In genomic region chr12:49623142-49623899, GRCh38 we compare ENCODE assay signal across 1 cellular context.
TF ChIP-seq lines count a peak whose summit lies in the region.

Gene PRPF40B, plus strand, starts transcription at chr12:49623561. Its CDS starts 30 bp downstream, at chr12:49623591.

TF ChIP-seq in SK-N-SH, 30 proteins besides CTCF, POLR2A, EP300 and RAD21 (continued from another document):
- TF ChIP-seq, protein P1, sequence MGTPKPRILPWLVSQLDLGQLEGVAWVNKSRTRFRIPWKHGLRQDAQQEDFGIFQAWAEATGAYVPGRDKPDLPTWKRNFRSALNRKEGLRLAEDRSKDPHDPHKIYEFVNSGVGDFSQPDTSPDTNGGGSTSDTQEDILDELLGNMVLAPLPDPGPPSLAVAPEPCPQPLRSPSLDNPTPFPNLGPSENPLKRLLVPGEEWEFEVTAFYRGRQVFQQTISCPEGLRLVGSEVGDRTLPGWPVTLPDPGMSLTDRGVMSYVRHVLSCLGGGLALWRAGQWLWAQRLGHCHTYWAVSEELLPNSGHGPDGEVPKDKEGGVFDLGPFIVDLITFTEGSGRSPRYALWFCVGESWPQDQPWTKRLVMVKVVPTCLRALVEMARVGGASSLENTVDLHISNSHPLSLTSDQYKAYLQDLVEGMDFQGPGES (IDR thresholded peaks at IDR 0.05; ENCODE audit: low read depth, low read length) = peak; percentile 25; the same call in 1 of the 2 replicates
- TF ChIP-seq ELF1 (IDR thresholded peaks at IDR 0.05) = no peak
- no peak for TF ChIP-seq JUND (IDR thresholded peaks at IDR 0.05)
- TF ChIP-seq NFIC (IDR thresholded peaks at IDR 0.05; ENCODE audit: borderline replicate concordance) = no peak
- TF ChIP-seq ZBTB33 (IDR thresholded peaks at IDR 0.05; ENCODE audit: borderline replicate concordance, low read depth) = peak; percentile 7; the same call in 1 of the 2 replicates
- no peak for TF ChIP-seq REST (IDR thresholded peaks at IDR 0.05; ENCODE audit: low read depth, low read length)
- TF ChIP-seq TAF1 (IDR thresholded peaks at IDR 0.05; ENCODE audit: borderline replicate concordance, low read depth, low read length) = peak; percentile 53; the same call in 1 of the 2 replicates
- TF ChIP-seq RCOR1 (IDR thresholded peaks at IDR 0.05; ENCODE audit: low read length) = no peak
- no peak; the same call in 1 of the 2 replicates for TF ChIP-seq MAX (IDR thresholded peaks at IDR 0.05; ENCODE audit: low read depth)
- TF ChIP-seq FOSL2 (IDR thresholded peaks at IDR 0.05; ENCODE audit: borderline replicate concordance, low read depth) = no peak
- no peak for TF ChIP-seq GATA2 (CRISPR knock-in tag; IDR thresholded peaks at IDR 0.05)
- TF ChIP-seq TEAD4 (IDR thresholded peaks at IDR 0.05; ENCODE audit: borderline replicate concordance, insufficient read depth) = no peak
- TF ChIP-seq SIN3A (IDR thresholded peaks at IDR 0.05; ENCODE audit: borderline replicate concordance, low read depth, low read length) = no peak
- TF ChIP-seq, protein P2, sequence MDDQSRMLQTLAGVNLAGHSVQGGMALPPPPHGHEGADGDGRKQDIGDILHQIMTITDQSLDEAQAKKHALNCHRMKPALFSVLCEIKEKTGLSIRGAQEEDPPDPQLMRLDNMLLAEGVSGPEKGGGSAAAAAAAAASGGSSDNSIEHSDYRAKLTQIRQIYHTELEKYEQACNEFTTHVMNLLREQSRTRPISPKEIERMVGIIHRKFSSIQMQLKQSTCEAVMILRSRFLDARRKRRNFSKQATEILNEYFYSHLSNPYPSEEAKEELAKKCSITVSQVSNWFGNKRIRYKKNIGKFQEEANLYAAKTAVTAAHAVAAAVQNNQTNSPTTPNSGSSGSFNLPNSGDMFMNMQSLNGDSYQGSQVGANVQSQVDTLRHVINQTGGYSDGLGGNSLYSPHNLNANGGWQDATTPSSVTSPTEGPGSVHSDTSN (IDR thresholded peaks at IDR 0.05) = peak; percentile 76
- TF ChIP-seq, protein P3, sequence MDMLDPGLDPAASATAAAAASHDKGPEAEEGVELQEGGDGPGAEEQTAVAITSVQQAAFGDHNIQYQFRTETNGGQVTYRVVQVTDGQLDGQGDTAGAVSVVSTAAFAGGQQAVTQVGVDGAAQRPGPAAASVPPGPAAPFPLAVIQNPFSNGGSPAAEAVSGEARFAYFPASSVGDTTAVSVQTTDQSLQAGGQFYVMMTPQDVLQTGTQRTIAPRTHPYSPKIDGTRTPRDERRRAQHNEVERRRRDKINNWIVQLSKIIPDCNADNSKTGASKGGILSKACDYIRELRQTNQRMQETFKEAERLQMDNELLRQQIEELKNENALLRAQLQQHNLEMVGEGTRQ (IDR thresholded peaks at IDR 0.05; ENCODE audit: borderline replicate concordance, low read depth, low read length) = no peak
